Comparison of ENCODE assay signal across 19 cellular contexts in genomic region chr4:109211671-109212070, GRCh38.
DNase-seq lines count a peak whose midpoint lies in the region; ATAC-seq, FAIRE-seq and TF ChIP-seq lines count a peak whose summit lies in the region.
"Had no signal": no experiment of that assay in that cellular context is flagged by ENCODE, and none has a peak within 500 bp of the region (broad histone marks: within the 10 kb centered on the region; RNA-seq: fewer than 3 reads in every experiment).

No MANE protein-coding gene starts in this region.

- no peaks in the 10 kb centered on the region for H3F3A ChIP-seq in GM23248 (ENCODE audit: insufficient read depth)

- no peak overlapping the region for H3K9ac ChIP-seq in GM23248
- no peak overlapping the region for H3K9ac ChIP-seq in astrocyte (ENCODE audit: low read length)
- H3K9ac ChIP-seq in trophoblast cell (ENCODE audit: low read length): no peak overlapping the region

- H4K8ac ChIP-seq in trophoblast cell (ENCODE audit: low read depth, low read length): no peak overlapping the region

- no peaks in the 10 kb centered on the region; the same call in 1 of the 2 replicates for H3K9me2 ChIP-seq in GM23248 (ENCODE audit: insufficient read depth)
- no peaks in the 10 kb centered on the region for H3K9me2 ChIP-seq in hepatocyte (replicated peaks; ENCODE audit: insufficient read depth)

- H3K27me3 Mint-ChIP-seq in astrocyte (ENCODE audit: low read depth, unreplicated experiment): no peaks in the 10 kb centered on the region
- H3K27me3 Mint-ChIP-seq: B cell; CD4-positive, alpha-beta T cell; IgD-negative memory B cell had no signal

- H2BK5ac ChIP-seq in trophoblast cell (ENCODE audit: low read depth, low read length, poor library complexity): no peak overlapping the region

- H3K18ac ChIP-seq in trophoblast cell (ENCODE audit: low read length): no peak overlapping the region

- no peak overlapping the region for H2BK120ac ChIP-seq in trophoblast cell (ENCODE audit: insufficient read depth, low read length, poor library complexity)

- WGBS in GM23248 (ENCODE audit: low coverage in 1 of 2, low lambda C conversion rate in 2 of 2, missing lambda C conversion rate in 2 of 2), 2 experiments: 17 to 22% methylated on average over 3 of the region's 3 CpGs
- WGBS in trophoblast cell (ENCODE audit: extremely low coverage, insufficient coverage, insufficient read length): no CpG with 5 or more reads among the region's 3 CpGs
- 55% methylated on average over 3 of the region's 3 CpGs for WGBS in hepatocyte (ENCODE audit: low lambda C conversion rate, missing lambda C conversion rate)

- peaks cover 2% of the 10 kb centered on the region for H3K36me3 Mint-ChIP-seq in astrocyte (ENCODE audit: low read depth, unreplicated experiment)
- H3K36me3 Mint-ChIP-seq: IgD-negative memory B cell had no signal

- no peak overlapping the region for H3K27ac Mint-ChIP-seq in astrocyte (ENCODE audit: unreplicated experiment)
- H3K27ac Mint-ChIP-seq: B cell; CD4-positive, alpha-beta T cell had no signal

- no peaks in the 10 kb centered on the region for H3K79me1 ChIP-seq in trophoblast cell (ENCODE audit: low read length)

- no peaks in the 10 kb centered on the region for H3K79me2 ChIP-seq in GM23248 (ENCODE audit: insufficient read depth)
- no peaks in the 10 kb centered on the region for H3K79me2 ChIP-seq in astrocyte (ENCODE audit: insufficient read depth, low read length)
- H3K79me2 ChIP-seq in trophoblast cell (ENCODE audit: control insufficient read depth, insufficient read depth, low read length, poor library complexity): no peaks in the 10 kb centered on the region
- H3K79me2 ChIP-seq in hepatocyte: no peaks in the 10 kb centered on the region

- H4K12ac ChIP-seq in trophoblast cell (ENCODE audit: low read depth, low read length): no peak overlapping the region

- H3K23ac ChIP-seq in trophoblast cell (ENCODE audit: low read length): no peak overlapping the region

- no peaks in the 10 kb centered on the region for H4K20me1 ChIP-seq in GM23248 (ENCODE audit: insufficient read depth)
- H4K20me1 ChIP-seq in astrocyte (ENCODE audit: insufficient read depth, low read length): no peaks in the 10 kb centered on the region
- no peaks in the 10 kb centered on the region for H4K20me1 ChIP-seq in hepatocyte (ENCODE audit: insufficient read depth, poor library complexity, severe bottlenecking)

- H3K14ac ChIP-seq in trophoblast cell (ENCODE audit: low read length): no peak overlapping the region

- H3K4me3 Mint-ChIP-seq in astrocyte (ENCODE audit: unreplicated experiment): no peak overlapping the region
- H3K4me3 Mint-ChIP-seq: B cell; CD4-positive, alpha-beta T cell; IgD-negative memory B cell had no signal

- H3K9me3 ChIP-seq in GM23248 (ENCODE audit: low read depth) (no peaks in the 10 kb centered on the region), astrocyte (ENCODE audit: insufficient read depth, low read depth, low read length) (no peaks in the 10 kb centered on the region), trophoblast cell (ENCODE audit: insufficient read depth, low read depth, low read length) (no peaks in the 10 kb centered on the region), hepatocyte (ENCODE audit: low read depth) (no peaks in the 10 kb centered on the region)
- H3K9me3 ChIP-seq: Peyer's patch had no signal

- H3K27ac ChIP-seq in GM23248 (no peak overlapping the region), astrocyte (ENCODE audit: low read depth, low read length) (no peak overlapping the region), trophoblast cell (ENCODE audit: low read depth, low read length) (no peak overlapping the region), hepatocyte (no peak overlapping the region)
- H3K27ac ChIP-seq: Peyer's patch had no signal

- no peak overlapping the region for H3K4ac ChIP-seq in trophoblast cell (ENCODE audit: low read depth, low read length)

- peaks cover 21% of the 10 kb centered on the region for H3K4me1 Mint-ChIP-seq in astrocyte (ENCODE audit: low read depth, unreplicated experiment)
- H3K4me1 Mint-ChIP-seq: B cell, IgD-negative memory B cell had no signal

- H3K27me3 ChIP-seq in GM23248 (replicated peaks; ENCODE audit: insufficient read depth) (0 out of 2 replicates have a peak, but pooled peaks cover 4% of the 10 kb centered on the region), astrocyte (ENCODE audit: insufficient read depth, low read length) (no peaks in the 10 kb centered on the region), trophoblast cell (ENCODE audit: insufficient read depth, low read length) (no peaks in the 10 kb centered on the region), hepatocyte (no peaks in the 10 kb centered on the region)
- H3K27me3 ChIP-seq: Peyer's patch had no signal

- H3K9me3 Mint-ChIP-seq in astrocyte (ENCODE audit: unreplicated experiment): no peaks in the 10 kb centered on the region
- H3K9me3 Mint-ChIP-seq: CD4-positive, alpha-beta T cell had no signal

- H3K4me3 ChIP-seq in GM23248: no peak overlapping the region
- H3K4me3 ChIP-seq in astrocyte (ENCODE audit: insufficient read depth, low read depth, low read length): no peak overlapping the region
- no peak overlapping the region for H3K4me3 ChIP-seq in epithelial cell of esophagus (ENCODE audit: low read length)
- H3K4me3 ChIP-seq in trophoblast cell (ENCODE audit: low read depth, low read length): no peak overlapping the region
- H3K4me3 ChIP-seq in hepatocyte: no peak overlapping the region
- H3K4me3 ChIP-seq: Peyer's patch had no signal

- no peak for FAIRE-seq in astrocyte (lab: Jason Lieb, UNC)

- H3K4me1 ChIP-seq in GM23248 (ENCODE audit: insufficient read depth) (peaks cover 6% of the 10 kb centered on the region), astrocyte (ENCODE audit: insufficient read depth, low read length) (peaks cover 7% of the 10 kb centered on the region), trophoblast cell (ENCODE audit: control insufficient read depth in 1 of 2, insufficient read depth in 2 of 2, low read length in 2 of 2) (no peaks in the 10 kb centered on the region), hepatocyte (ENCODE audit: insufficient read depth) (peaks cover 14% of the 10 kb centered on the region)
- H3K4me1 ChIP-seq: Peyer's patch had no signal

- no peak for TF ChIP-seq CTCF in astrocyte (IDR thresholded peaks at IDR 0.05; ENCODE audit: insufficient read depth, low read depth, low read length)
- TF ChIP-seq CTCF in epithelial cell of esophagus (IDR thresholded peaks at IDR 0.05; ENCODE audit: insufficient read depth, low read depth, low read length, missing control alignments): no peak
- no peak for TF ChIP-seq CTCF in hepatocyte (IDR thresholded peaks at IDR 0.05; ENCODE audit: poor library complexity)

- H4K91ac ChIP-seq in trophoblast cell (ENCODE audit: low read depth, low read length): no peak overlapping the region

- H3K4me2 ChIP-seq in GM23248 (ENCODE audit: unreplicated experiment) (no peak overlapping the region), astrocyte (ENCODE audit: low read length) (no peak overlapping the region), trophoblast cell (ENCODE audit: low read length) (no peak overlapping the region), hepatocyte (no peak overlapping the region)

- H2AFZ ChIP-seq in GM23248: no peak overlapping the region
- no peak overlapping the region for H2AFZ ChIP-seq in astrocyte (ENCODE audit: low read depth, low read length)
- H2AFZ ChIP-seq in trophoblast cell (ENCODE audit: insufficient read depth, low read length, poor library complexity): no peak overlapping the region
- no peak overlapping the region for H2AFZ ChIP-seq in hepatocyte

- ATAC-seq in HG02852 (IDR thresholded peaks at IDR 0.05; ENCODE audit: unreplicated experiment): no peak
- no peak for ATAC-seq in HG03135 (IDR thresholded peaks at IDR 0.05; ENCODE audit: unreplicated experiment)

- H3K36me3 ChIP-seq in GM23248 (ENCODE audit: low read depth): no peaks in the 10 kb centered on the region
- no peaks in the 10 kb centered on the region for H3K36me3 ChIP-seq in astrocyte (ENCODE audit: insufficient read depth, low read length)
- no peaks in the 10 kb centered on the region for H3K36me3 ChIP-seq in trophoblast cell (ENCODE audit: control insufficient read depth in 1 of 2, insufficient read depth in 2 of 2, low read length in 2 of 2)
- no peaks in the 10 kb centered on the region for H3K36me3 ChIP-seq in hepatocyte (replicated peaks; ENCODE audit: insufficient read depth, low read depth)
- H3K36me3 ChIP-seq: Peyer's patch had no signal

- H2BK12ac ChIP-seq in trophoblast cell (ENCODE audit: low read length): no peak overlapping the region

- DNase-seq in GM23248 (peak; percentile 4), astrocyte (ENCODE audit: low read depth) (peak; percentile 65), epithelial cell of esophagus (ENCODE audit: low read depth) (peak; percentile 2), trophoblast cell (peak; percentile 4 to 46), hepatocyte (ENCODE audit: low spot score) (no peak)
- no peak for DNase-seq in NK-92 treated with Interleukin-12 subunit alpha and Interleukin-12 subunit beta, amount 100 ng/mL, for 24 hours (lab: John Stamatoyannopoulos, UW)
- DNase-seq: Calu3; CD4-positive, alpha-beta T cell; DMS79; GF-D8; NCI-H1048; NCI-H1694 treated with DMSO at 0.1 percent for 48 hours; NCI-H82; Peyer's patch; SHP77 had no signal

- H2AK5ac ChIP-seq in trophoblast cell (ENCODE audit: low read length): no peak overlapping the region

- in situ Hi-C loops in GM23248 (cut with MboI): no loop called here

Comparison
In these comparisons a context has a peak if more than half of its experiments do, and no peak if none do; other contexts are left out.
1. DNase-seq: peak in GM23248 (single experiment), astrocyte (single experiment), epithelial cell of esophagus (single experiment) and trophoblast cell (2 of 2); none in NK-92 treated with Interleukin-12 subunit alpha and Interleukin-12 subunit beta, amount 100 ng/mL, for 24 hours (single experiment) and hepatocyte (single experiment).